Comparison of ENCODE assay signal across 17 cellular contexts in the genomic region with DNA sequence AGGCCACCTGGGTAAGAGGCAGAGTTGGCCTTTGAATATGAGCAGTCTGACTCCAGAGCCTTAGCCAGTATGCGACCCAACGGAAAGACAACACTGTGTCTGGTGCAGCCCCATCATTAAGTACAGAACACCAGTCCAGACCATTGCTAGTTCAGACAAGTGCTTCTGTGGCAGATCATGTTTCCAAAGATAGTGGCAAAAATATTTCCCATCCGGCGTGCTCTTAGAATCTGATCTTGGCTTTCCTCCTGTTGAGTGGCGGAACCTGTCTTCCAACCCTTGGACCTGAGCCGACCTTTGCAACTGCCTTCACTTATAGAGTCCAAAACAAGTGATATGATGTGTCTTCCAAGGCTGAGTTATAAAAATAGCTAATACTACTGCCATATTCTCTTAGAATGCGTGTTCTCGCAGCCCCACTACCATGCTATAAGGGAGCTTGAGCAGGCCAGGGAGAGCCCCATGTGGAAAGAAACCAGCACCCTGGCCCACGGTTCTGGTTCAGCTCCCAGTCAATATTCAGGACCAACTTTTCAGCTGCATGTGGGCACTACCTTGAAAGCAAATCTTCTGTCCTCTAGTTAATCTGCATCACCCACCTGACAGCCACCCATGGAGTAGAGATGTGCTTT.
"Had no signal": no experiment of that assay in that cellular context is flagged by ENCODE, and none has a peak within 500 bp of the region (broad histone marks: within the 10 kb centered on the region; RNA-seq: fewer than 3 reads in every experiment).

No MANE protein-coding gene starts in this region.

- H3K9me3 ChIP-seq: gastroesophageal sphincter, suprapubic skin, vagina had no signal

- H3K36me3 ChIP-seq: brain microvascular endothelial cell, gastroesophageal sphincter, suprapubic skin, vagina had no signal

- H3K4me3 ChIP-seq: gastroesophageal sphincter, suprapubic skin, vagina had no signal

- H3K27me3 ChIP-seq: brain microvascular endothelial cell, suprapubic skin, vagina had no signal

- ATAC-seq: activated T-cell treated with anti-CD3 and anti-CD28 coated beads, Interleukin-2, amount 50 U/mL, for 4 hours; gastroesophageal sphincter; stimulated activated naive CD8-positive, alpha-beta T cell treated with anti-CD3 and anti-CD28 coated beads, Interleukin-15, amount 100 ng/mL, for 72 hours had no signal

- DNase-seq: activated CD4-positive, alpha-beta T cell treated with anti-CD3 and anti-CD28 coated beads, Interleukin-2, amount 50 U/mL, for 1 hour; activated CD4-positive, CD25-positive, alpha-beta regulatory T cell treated with anti-CD3 and anti-CD28 coated beads, Interleukin-2, amount 50 U/mL, for 72 hours; activated CD8-positive, alpha-beta memory T cell treated with anti-CD3 and anti-CD28 coated beads, Interleukin-2, amount 50 U/mL, for 4 hours; activated naive CD4-positive, alpha-beta T cell treated with anti-CD3 and anti-CD28 coated beads, Interleukin-2, amount 50 U/mL, for 16 hours; activated T-cell treated with anti-CD3 and anti-CD28 coated beads, Interleukin-2, amount 50 U/mL, for 4 hours; aorta; brain microvascular endothelial cell; cerebellar nuclear complex; cortex of kidney; occipital lobe; posterior cingulate gyrus; stimulated activated naive CD8-positive, alpha-beta T cell treated with anti-CD3 and anti-CD28 coated beads, Interleukin-15, amount 100 ng/mL, for 72 hours; T1000; trophoblast cell had no signal

- H3K27ac ChIP-seq: brain microvascular endothelial cell, gastroesophageal sphincter, suprapubic skin, vagina had no signal
